In the genomic region with DNA sequence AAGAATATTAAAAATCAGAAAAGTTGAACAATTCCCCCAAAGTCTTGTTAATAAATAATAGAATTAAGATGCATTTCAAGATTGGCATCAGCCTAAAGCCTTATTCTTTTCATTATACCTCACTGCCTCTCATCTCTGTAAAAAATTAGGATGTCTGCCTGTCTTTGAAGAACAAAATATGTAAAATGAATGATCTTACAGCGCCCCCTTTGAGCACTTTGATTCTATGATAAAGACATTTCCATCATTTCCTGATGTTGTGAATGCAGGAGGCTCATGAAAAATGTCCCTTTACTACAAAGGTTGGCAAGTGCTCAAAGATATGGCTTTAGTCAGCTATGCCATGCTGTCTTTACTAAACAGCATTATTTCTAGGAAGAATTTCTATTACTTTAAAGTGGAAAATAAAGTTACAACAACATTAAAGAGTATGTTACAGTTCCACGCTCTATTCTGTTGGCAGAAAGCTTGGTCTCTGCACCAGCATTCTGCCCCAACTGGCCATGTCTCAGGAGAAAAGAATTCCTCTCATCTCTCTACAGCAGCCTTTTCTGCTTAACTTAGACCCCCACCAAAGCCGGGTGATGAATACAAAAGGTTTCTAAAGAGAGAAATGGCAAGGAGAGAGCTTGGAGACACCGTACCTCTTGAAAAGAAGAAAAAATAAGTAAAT, we compare ENCODE assay signal across 8 cellular contexts.
DNase-seq lines count a peak whose midpoint lies in the region; ATAC-seq and TF ChIP-seq lines count a peak whose summit lies in the region.

No MANE protein-coding gene starts in this region.

- TF ChIP-seq CTCF in Peyer's patch (IDR thresholded peaks at IDR 0.05) (peak in 2 of 6 experiments; percentile 17 to 27), transverse colon (IDR thresholded peaks at IDR 0.05) (peak in 2 of 5 experiments; percentile 14 to 18)

- 60% methylated on average over 2 of the region's 4 CpGs for WGBS in mesenchymal stem cell
- WGBS in transverse colon (ENCODE audit: low coverage in 1 of 2), 2 donors: 52 to 59% methylated on average over 3 to 4 of the region's 4 CpGs

- H2AFZ ChIP-seq in mesenchymal stem cell (ENCODE audit: low read depth, low read length): no peak overlapping the region

- no peak overlapping the region for H3K4me2 ChIP-seq in mesenchymal stem cell (ENCODE audit: low read length, poor library complexity, severe bottlenecking)

- H2BK5ac ChIP-seq in mesenchymal stem cell (ENCODE audit: low read depth, low read length, poor library complexity, severe bottlenecking): peak overlapping the region; percentile 19

- peak overlapping the region; percentile 28 for H2BK15ac ChIP-seq in mesenchymal stem cell (ENCODE audit: low read depth, poor library complexity, severe bottlenecking)

- H3K9ac ChIP-seq in mesenchymal stem cell (ENCODE audit: low read length): peak overlapping the region; percentile 50

- H2AK5ac ChIP-seq in mesenchymal stem cell (ENCODE audit: low read length, severe bottlenecking): peak overlapping the region; percentile 91

- in situ Hi-C loops in transverse colon (cut with MboI; ENCODE audit: low pct_ligation_motif_present in 1 of 4, low pct_unique_long_range_greater_than_20kb in 1 of 4, low sequenced_read_pairs in 3 of 4): no loop called here

- H3K79me1 ChIP-seq in mesenchymal stem cell (replicated peaks; ENCODE audit: low read length, poor library complexity, severe bottlenecking): peaks cover 2% of the 10 kb centered on the region

- H3K4ac ChIP-seq in mesenchymal stem cell (ENCODE audit: low read depth in 1 of 2, low read length in 2 of 2): peak overlapping the region in 1 of 2 experiments; percentile 28

- H3K36me3 ChIP-seq in mesenchymal stem cell (ENCODE audit: control insufficient read depth in 1 of 2, insufficient read depth in 2 of 2, low read depth in 1 of 2, low read length in 2 of 2): no peaks in the 10 kb centered on the region
- H3K36me3 ChIP-seq in Peyer's patch: no peaks in the 10 kb centered on the region
- no peaks in the 10 kb centered on the region for H3K36me3 ChIP-seq in transverse colon

- no peak overlapping the region for H4K8ac ChIP-seq in mesenchymal stem cell (ENCODE audit: low read length)

- ATAC-seq in HG03432 (IDR thresholded peaks at IDR 0.05; ENCODE audit: unreplicated experiment): no peak

- H4K91ac ChIP-seq in mesenchymal stem cell (ENCODE audit: low read length): no peak overlapping the region

- TF ChIP-seq EP300 in transverse colon (IDR thresholded peaks at IDR 0.05; ENCODE audit: low read depth): no peak

- TF ChIP-seq POLR2A in Peyer's patch (IDR thresholded peaks at IDR 0.05): no peak
- no peak for TF ChIP-seq POLR2A in transverse colon (IDR thresholded peaks at IDR 0.05)

- H3K23ac ChIP-seq in mesenchymal stem cell (ENCODE audit: low read length in 2 of 2): no peak overlapping the region

- H3K14ac ChIP-seq in mesenchymal stem cell (ENCODE audit: low read length in 2 of 2): no peak overlapping the region

- no peaks in the 10 kb centered on the region for H3K9me3 ChIP-seq in mesenchymal stem cell (ENCODE audit: control insufficient read depth, low read length)
- H3K9me3 ChIP-seq in Peyer's patch: no peaks in the 10 kb centered on the region
- no peaks in the 10 kb centered on the region for H3K9me3 ChIP-seq in transverse colon

- H3K4me3 ChIP-seq in mesenchymal stem cell (ENCODE audit: insufficient read depth in 1 of 2, low read depth in 1 of 2, low read length in 2 of 2) (no peak overlapping the region), Peyer's patch (no peak overlapping the region), transverse colon (no peak overlapping the region)

- intact Hi-C loops in transverse colon (cut with DNase I; ENCODE audit: low total_unique reads): no loop called here

- H3K27me3 ChIP-seq in mesenchymal stem cell (ENCODE audit: control insufficient read depth in 1 of 2, insufficient read depth in 1 of 2, low read length in 2 of 2): no peaks in the 10 kb centered on the region
- H3K27me3 ChIP-seq in Peyer's patch: no peaks in the 10 kb centered on the region
- H3K27me3 ChIP-seq in transverse colon: peaks cover 10% of the 10 kb centered on the region

- no peak overlapping the region for H2BK120ac ChIP-seq in mesenchymal stem cell (ENCODE audit: low read depth, low read length)

- no peak overlapping the region for H2BK12ac ChIP-seq in mesenchymal stem cell (ENCODE audit: low read length in 2 of 2)

- H3K27ac ChIP-seq in mesenchymal stem cell (ENCODE audit: low read length, poor library complexity, severe bottlenecking): peak overlapping the region; percentile 64
- no peak overlapping the region for H3K27ac ChIP-seq in Peyer's patch
- no peak overlapping the region for H3K27ac ChIP-seq in transverse colon

- no peaks in the 10 kb centered on the region for H3K4me1 ChIP-seq in mesenchymal stem cell (ENCODE audit: control insufficient read depth, insufficient read depth, low read depth, low read length)
- H3K4me1 ChIP-seq in Peyer's patch: no peaks in the 10 kb centered on the region
- no peaks in the 10 kb centered on the region for H3K4me1 ChIP-seq in transverse colon

- DNase-seq in DMS53 treated with DMSO at 0.1 percent for 48 hours (lab: John Stamatoyannopoulos, UW; ENCODE audit: unreplicated experiment) (peak; percentile 58), Kasumi-1 (lab: John Stamatoyannopoulos, UW) (peak; percentile 34 to 70), amniotic stem cell (lab: John Stamatoyannopoulos, UW) (peak; percentile 42), mesenchymal stem cell (peak; percentile 54), cerebellum (ENCODE audit: low spot score) (no peak), Peyer's patch (no peak), transverse colon (no peak)

- H3K18ac ChIP-seq in mesenchymal stem cell (ENCODE audit: low read depth in 1 of 2, low read length in 2 of 2): peak overlapping the region in 1 of 2 experiments; percentile 54

Comparison
In these comparisons a context has a peak if more than half of its experiments do, and no peak if none do; other contexts are left out.
1. DNase-seq: peak in DMS53 treated with DMSO at 0.1 percent for 48 hours (single experiment), Kasumi-1 (2 of 2), amniotic stem cell (single experiment) and mesenchymal stem cell (single experiment); none in cerebellum (single experiment), Peyer's patch (0 of 3) and transverse colon (single experiment).